Comparison of ENCODE assay signal across 8 cellular contexts in genomic region chr7:104982773-104983619, GRCh38. TPM values are rescaled to one million over a fixed set of nuclear protein-coding genes. Genes with fewer than 3 reads are reported as not detected.
DNase-seq lines count a peak whose midpoint lies in the region; ATAC-seq, FAIRE-seq and TF ChIP-seq lines count a peak whose summit lies in the region.

No MANE protein-coding gene starts in this region.

- peaks cover 23% of the 10 kb centered on the region for H3K79me2 ChIP-seq in mesendoderm (ENCODE audit: control insufficient read depth, insufficient read depth, low read length)

- FAIRE-seq in GM12891 (lab: Jason Lieb, UNC) = peak; percentile 54

- peaks cover 7% of the 10 kb centered on the region for H3K79me1 ChIP-seq in mesendoderm (ENCODE audit: low read length)

- H2BK5ac ChIP-seq in mesendoderm (ENCODE audit: low read length) = no peak overlapping the region

- H3K4me1 ChIP-seq in mesendoderm (ENCODE audit: control insufficient read depth, low read depth, low read length) (peaks cover 15% of the 10 kb centered on the region), aorta (ENCODE audit: control insufficient read depth in 1 of 2, insufficient read depth in 2 of 2, low read length in 2 of 2) (peaks cover 2 to 17% of the 10 kb centered on the region in 2 donors)

- no peak overlapping the region for H2AK5ac ChIP-seq in mesendoderm (ENCODE audit: low read length)

- peak overlapping the region; percentile 98 for H3K18ac ChIP-seq in mesendoderm (ENCODE audit: low read length)

- H3K4ac ChIP-seq in mesendoderm (ENCODE audit: low read depth, low read length) = no peak overlapping the region

- H4K8ac ChIP-seq in mesendoderm (ENCODE audit: low read depth, low read length) = peak overlapping the region; percentile 100

- peak overlapping the region; percentile 97 for H3K27ac ChIP-seq in brain microvascular endothelial cell
- H3K27ac ChIP-seq in mesendoderm (ENCODE audit: low read depth, low read length) = peak overlapping the region; percentile 96
- peak overlapping the region; percentile 62 to 91 for H3K27ac ChIP-seq in aorta (ENCODE audit: low read depth in 1 of 2, low read length in 2 of 2)

- no peaks in the 10 kb centered on the region for H3K27me3 ChIP-seq in brain microvascular endothelial cell (replicated peaks)
- no peaks in the 10 kb centered on the region for H3K27me3 ChIP-seq in mesendoderm (ENCODE audit: insufficient read depth, low read length, poor library complexity)
- H3K27me3 ChIP-seq in aorta (ENCODE audit: control insufficient read depth in 1 of 2, insufficient read depth in 2 of 2, low read length in 1 of 2) = no peaks in the 10 kb centered on the region

- H3K23ac ChIP-seq in mesendoderm (ENCODE audit: low read length) = peak overlapping the region; percentile 32

- H3K9me3 ChIP-seq in aorta (ENCODE audit: control insufficient read depth, low read length) = no peaks in the 10 kb centered on the region

- in situ Hi-C loops in brain microvascular endothelial cell (cut with HindIII; ENCODE audit: low pct_ligation_motif_present, low sequenced_read_pairs) = loop anchor here (25.0 kb wide), 1 partner anchor 104 kb away; no protein-coding TSS in a partner anchor

- H3K4me3 ChIP-seq in brain microvascular endothelial cell (ENCODE audit: low read depth, low read length) (peak overlapping the region; percentile 64), mesendoderm (ENCODE audit: low read length) (peak overlapping the region; percentile 62), aorta (ENCODE audit: low read length in 2 of 2) (peak overlapping the region; percentile 38 to 92)

- no peak for DNase-seq in GM12891 (ENCODE audit: insufficient read length, low spot score)
- DNase-seq in NCI-H2171 (lab: John Stamatoyannopoulos, UW) = peak; percentile 50
- no peak for DNase-seq in brain microvascular endothelial cell
- no peak for DNase-seq in mesendoderm
- no peak for DNase-seq in aorta
- DNase-seq in central memory CD4-positive, alpha-beta T cell = no peak
- no peak for DNase-seq in mucosa of gallbladder (ENCODE audit: low spot score)

- intact Hi-C loops in aorta (cut with DNase I) = loop anchor here (5.0 kb wide), 4 partner anchors 34 to 119 kb away; no protein-coding TSS in a partner anchor

- H2BK15ac ChIP-seq in mesendoderm (replicated peaks; ENCODE audit: low read depth) = no peak overlapping the region

- H3K4me2 ChIP-seq in mesendoderm (ENCODE audit: low read length) = peak overlapping the region; percentile 63

- ATAC-seq in aorta (ENCODE audit: low FRiP score) = no peak
- ATAC-seq in GM18517 (IDR thresholded peaks at IDR 0.05; ENCODE audit: unreplicated experiment) = no peak

- no peak; the same call in 1 of the 2 replicates for TF ChIP-seq POLR2A in GM12891 (IDR thresholded peaks at IDR 0.05; ENCODE audit: low read depth, low read length)

- peak overlapping the region; percentile 24 for H4K5ac ChIP-seq in mesendoderm (ENCODE audit: low read length)

- no peak for TF ChIP-seq CTCF in brain microvascular endothelial cell (IDR thresholded peaks at IDR 0.05; ENCODE audit: low read depth, low read length, missing control alignments)

- H3K9ac ChIP-seq in mesendoderm (ENCODE audit: low read length) = peak overlapping the region; percentile 87

- H2BK120ac ChIP-seq in mesendoderm (ENCODE audit: low read depth, low read length) = no peak overlapping the region

- WGBS in mesendoderm (ENCODE audit: extremely low coverage, insufficient coverage, low lambda C conversion rate) = no CpG with 5 or more reads among the region's 15 CpGs
- WGBS in aorta, 2 donors = 23 to 30% methylated on average over 15 of the region's 15 CpGs

- H3K36me3 ChIP-seq in brain microvascular endothelial cell (replicated peaks) (no peaks in the 10 kb centered on the region), mesendoderm (ENCODE audit: control insufficient read depth, insufficient read depth, low read length) (no peaks in the 10 kb centered on the region), aorta (ENCODE audit: control insufficient read depth in 1 of 2, insufficient read depth in 2 of 2, low read length in 1 of 2) (no peaks in the 10 kb centered on the region)

- H3K56ac ChIP-seq in mesendoderm (ENCODE audit: low read length) = peak overlapping the region; percentile 90

TF ChIP-seq in GM12891, 5 proteins besides CTCF, POLR2A, EP300 and RAD21:
- TF ChIP-seq POU2F2 (IDR thresholded peaks at IDR 0.05; ENCODE audit: low read depth, low read length) = no peak
- no peak for TF ChIP-seq SPI1 (IDR thresholded peaks at IDR 0.05; ENCODE audit: low read depth, low read length)
- no peak for TF ChIP-seq TAF1 (IDR thresholded peaks at IDR 0.05; ENCODE audit: low read depth, low read length)
- no peak for TF ChIP-seq POLR2AphosphoS5 (IDR thresholded peaks at IDR 0.05; ENCODE audit: low read depth, low read length)
- no peak for TF ChIP-seq PAX5 (IDR thresholded peaks at IDR 0.05; ENCODE audit: insufficient read depth, low read length, severe bottlenecking)
TF ChIP-seq in GM12891: peak in this region for 0.

RNA-seq across cellular contexts. Expression of gene KMT2E, which starts 31.0 kb away (rescaled TPM):
- 24.9 TPM for polyA plus RNA-seq in GM12891 (2012; ENCODE audit: low read depth, missing spikeins)
- 21.7 TPM for polyA plus RNA-seq in mesendoderm (2013, experiment 1 of 2)
- 21.7 TPM for polyA plus RNA-seq in mesendoderm (2013, experiment 2 of 2)
- 100 to 1,000 TPM; 143 to 156 TPM for total RNA-seq in aorta
- 10 to 100 TPM; 16.5 to 25.4 TPM for polyA plus RNA-seq in aorta
- total RNA-seq in mucosa of gallbladder = 81.5 TPM
